ENCODE assay signal across 10 cellular contexts in genomic region chr21:39097335-39097861, GRCh38.
DNase-seq lines count a peak whose midpoint lies in the region; ATAC-seq, FAIRE-seq and TF ChIP-seq lines count a peak whose summit lies in the region.
"Had no signal": no experiment of that assay in that cellular context is flagged by ENCODE, and none has a peak within 500 bp of the region (broad histone marks: within the 10 kb centered on the region; RNA-seq: fewer than 3 reads in every experiment).

No MANE protein-coding gene starts in this region.

- H3K27me3 ChIP-seq in IMR-90 (ENCODE audit: control insufficient read depth, insufficient read depth, low read length) = no peaks in the 10 kb centered on the region; the same call in 1 of the 2 replicates
- H3K27me3 ChIP-seq in astrocyte (ENCODE audit: insufficient read depth, low read length) = peaks cover 11% of the 10 kb centered on the region
- no peaks in the 10 kb centered on the region for H3K27me3 ChIP-seq in HepG2 (ENCODE audit: control insufficient read depth in 1 of 2, insufficient read depth in 2 of 2, low read length in 2 of 2)
- H3K27me3 ChIP-seq: BE2C had no signal

- H3K36me3 Mint-ChIP-seq in astrocyte (ENCODE audit: low read depth, unreplicated experiment) (peaks cover 2% of the 10 kb centered on the region), MCF 10A (ENCODE audit: insufficient read depth, unreplicated experiment) (no peaks in the 10 kb centered on the region)
- H3K36me3 Mint-ChIP-seq in stimulated activated memory B cell treated with anti-CD40 and anti-IgM and Interleukin-4, amounts not matched to agents 10 μg/mL and 1 μg/mL and 100 μg/mL, for 72 hours = no peaks in the 10 kb centered on the region
- no peaks in the 10 kb centered on the region for H3K36me3 Mint-ChIP-seq in activated naive CD8-positive, alpha-beta T cell treated with anti-CD3 and anti-CD28 coated beads, Interleukin-2, amount 50 U/mL, for 24 hours (ENCODE audit: low read depth)

- no TSS peak for BruUV-seq in IMR-90 (replicated peaks; lab: Mats Ljungman, UMichigan)
- no TSS peak for BruUV-seq in HepG2 (replicated peaks; lab: Mats Ljungman, UMichigan)
- no TSS peak for BruUV-seq in MCF 10A (replicated peaks; lab: Mats Ljungman, UMichigan)

- H3K4me3 ChIP-seq in IMR-90 (ENCODE audit: insufficient read depth, low read depth, low read length) = no peak overlapping the region
- no peak overlapping the region for H3K4me3 ChIP-seq in astrocyte (ENCODE audit: insufficient read depth, low read depth, low read length)
- H3K4me3 ChIP-seq in HepG2 (replicated peaks in 1 of 3; ENCODE audit: insufficient read depth in 1 of 3, low read depth in 2 of 3, low read length in 3 of 3) = no peak overlapping the region

- H2AFZ ChIP-seq in IMR-90 (replicated peaks; ENCODE audit: low read length, poor library complexity) = no peak overlapping the region
- H2AFZ ChIP-seq in astrocyte (ENCODE audit: low read depth, low read length) = no peak overlapping the region
- peak overlapping the region; percentile 20 for H2AFZ ChIP-seq in HepG2 (ENCODE audit: low read length)

- FAIRE-seq in astrocyte (lab: Jason Lieb, UNC) (no peak), HepG2 (lab: Jason Lieb, UNC) (no peak)

- no peaks in the 10 kb centered on the region for H3K79me1 ChIP-seq in IMR-90 (ENCODE audit: low read depth in 1 of 2, low read length in 2 of 2)

- peak overlapping the region; percentile 3; the same call in 1 of the 2 replicates for H3K4ac ChIP-seq in IMR-90 (ENCODE audit: low read depth, low read length)

- H3K79me2 ChIP-seq in astrocyte (ENCODE audit: insufficient read depth, low read length) (no peaks in the 10 kb centered on the region), HepG2 (ENCODE audit: insufficient read depth, low read length) (no peaks in the 10 kb centered on the region)

- TF ChIP-seq RAD21 in IMR-90 (IDR thresholded peaks at IDR 0.05; ENCODE audit: low read length) (no peak), HepG2 (CRISPR knock-in tag; IDR thresholded peaks at IDR 0.05) (no peak)

- H3K4me1 Mint-ChIP-seq in astrocyte (ENCODE audit: low read depth, unreplicated experiment) = peaks cover 12% of the 10 kb centered on the region
- H3K4me1 Mint-ChIP-seq in stimulated activated memory B cell treated with anti-CD40 and anti-IgM and Interleukin-4, amounts not matched to agents 10 μg/mL and 1 μg/mL and 100 μg/mL, for 72 hours = peaks cover 15% of the 10 kb centered on the region
- H3K4me1 Mint-ChIP-seq in activated naive CD8-positive, alpha-beta T cell treated with anti-CD3 and anti-CD28 coated beads, Interleukin-2, amount 50 U/mL, for 24 hours = peaks cover 3% of the 10 kb centered on the region
- no peaks in the 10 kb centered on the region for H3K4me1 Mint-ChIP-seq in MCF 10A (ENCODE audit: insufficient read depth, unreplicated experiment)

- no peak overlapping the region for H4K5ac ChIP-seq in IMR-90 (ENCODE audit: low read depth, low read length)

- no peak overlapping the region for H3K18ac ChIP-seq in IMR-90 (ENCODE audit: low read depth, low read length)

- DNase-seq in IMR-90 = no peak
- DNase-seq in astrocyte (ENCODE audit: low read depth) = no peak
- no peak for DNase-seq in HepG2 (ENCODE audit: low spot score)
- no peak for DNase-seq in activated naive CD8-positive, alpha-beta T cell treated with anti-CD3 and anti-CD28 coated beads, Interleukin-2, amount 50 U/mL, for 24 hours
- DNase-seq in RKO (ENCODE audit: low spot score) = no peak
- no peak for DNase-seq in MCF 10A (ENCODE audit: unreplicated experiment)
- no peak for DNase-seq in stimulated activated CD4-positive, alpha-beta T cell treated with anti-CD3 and anti-CD28 coated beads, Interleukin-2, amount 100 ng/mL, for 24 hours
- DNase-seq: activated T-cell treated with anti-CD3 and anti-CD28 coated beads, Interleukin-2, amount 50 U/mL, for 48 hours; BE2C had no signal

- H2BK120ac ChIP-seq in IMR-90 (ENCODE audit: low read depth, low read length) = no peak overlapping the region

- H4K91ac ChIP-seq in IMR-90 (ENCODE audit: insufficient read depth, low read depth, low read length) = 0 out of 2 replicates have a peak overlapping the region, but pooled peaks have one; percentile 46

- no peaks in the 10 kb centered on the region for H4K20me1 ChIP-seq in IMR-90 (ENCODE audit: insufficient read depth, low read length)
- no peaks in the 10 kb centered on the region for H4K20me1 ChIP-seq in astrocyte (ENCODE audit: insufficient read depth, low read length)
- H4K20me1 ChIP-seq in HepG2 (ENCODE audit: insufficient read depth, low read length) = no peaks in the 10 kb centered on the region

- no peak overlapping the region for H2BK5ac ChIP-seq in IMR-90 (ENCODE audit: low read depth, low read length, poor library complexity, severe bottlenecking)

- H3K4me2 ChIP-seq in IMR-90 (ENCODE audit: low read depth, low read length) = no peak overlapping the region
- no peak overlapping the region for H3K4me2 ChIP-seq in astrocyte (ENCODE audit: low read length)
- H3K4me2 ChIP-seq in HepG2 (ENCODE audit: low read depth, low read length) = no peak overlapping the region

- H2BK15ac ChIP-seq in IMR-90 (ENCODE audit: low read depth, low read length) = peak overlapping the region; percentile 65; the same call in 1 of the 3 replicates

- H3K36me3 ChIP-seq in IMR-90 (ENCODE audit: control insufficient read depth, insufficient read depth, low read length) (no peaks in the 10 kb centered on the region), astrocyte (ENCODE audit: insufficient read depth, low read length) (no peaks in the 10 kb centered on the region), HepG2 (replicated peaks in 1 of 2; ENCODE audit: control insufficient read depth in 1 of 2, insufficient read depth in 2 of 2, low read length in 2 of 2) (no peaks in the 10 kb centered on the region)
- H3K36me3 ChIP-seq: BE2C had no signal

- in situ Hi-C loops in IMR-90 (cut with MboI; ENCODE audit: low sequenced_read_pairs) (no loop called here), HepG2 (cut with HindIII; ENCODE audit: extremely low pct_ligation_motif_present, low pct_unique_long_range_greater_than_20kb) (no loop called here)

- H3K27me3 Mint-ChIP-seq in astrocyte (ENCODE audit: low read depth, unreplicated experiment) (peaks cover 37% of the 10 kb centered on the region), MCF 10A (ENCODE audit: insufficient read depth, unreplicated experiment) (no peaks in the 10 kb centered on the region)
- peaks cover 9% of the 10 kb centered on the region for H3K27me3 Mint-ChIP-seq in stimulated activated memory B cell treated with anti-CD40 and anti-IgM and Interleukin-4, amounts not matched to agents 10 μg/mL and 1 μg/mL and 100 μg/mL, for 72 hours
- H3K27me3 Mint-ChIP-seq in activated naive CD8-positive, alpha-beta T cell treated with anti-CD3 and anti-CD28 coated beads, Interleukin-2, amount 50 U/mL, for 24 hours = no peaks in the 10 kb centered on the region

- H3K27ac Mint-ChIP-seq in astrocyte (ENCODE audit: unreplicated experiment) = no peak overlapping the region
- peak overlapping the region; percentile 15 for H3K27ac Mint-ChIP-seq in stimulated activated memory B cell treated with anti-CD40 and anti-IgM and Interleukin-4, amounts not matched to agents 10 μg/mL and 1 μg/mL and 100 μg/mL, for 72 hours
- no peak overlapping the region for H3K27ac Mint-ChIP-seq in activated naive CD8-positive, alpha-beta T cell treated with anti-CD3 and anti-CD28 coated beads, Interleukin-2, amount 50 U/mL, for 24 hours
- no peak overlapping the region for H3K27ac Mint-ChIP-seq in MCF 10A (ENCODE audit: low read depth, unreplicated experiment)

- no peaks in the 10 kb centered on the region; the same call in 1 of the 2 replicates for H3K9me3 ChIP-seq in IMR-90 (ENCODE audit: control insufficient read depth, insufficient read depth, low read length)
- H3K9me3 ChIP-seq in astrocyte (ENCODE audit: insufficient read depth, low read depth, low read length) = peaks cover 5% of the 10 kb centered on the region
- H3K9me3 ChIP-seq in HepG2 (ENCODE audit: low read length) = peaks cover 4% of the 10 kb centered on the region; the same call in 1 of the 2 replicates
- H3K9me3 ChIP-seq: BE2C had no signal

- POLR2A ChIA-PET in IMR-90 (lab: Charles Lee; ENCODE audit: unreplicated experiment) (no interaction called here), HepG2 (lab: Yijun Ruan, JAX) (no interaction called here), MCF 10A (lab: Yijun Ruan, JAX) (no interaction called here)

- 94% methylated on average over 7 of the region's 13 CpGs; no CpG with 5 or more reads in 1 of the 2 experiments for WGBS in IMR-90 (ENCODE audit: extremely low coverage in 2 of 2, insufficient read length in 1 of 2), 2 experiments
- WGBS in HepG2 (ENCODE audit: low lambda C conversion rate) = 80% methylated on average over 10 of the region's 13 CpGs

- no peak overlapping the region; the same call in 1 of the 2 replicates for H2BK20ac ChIP-seq in IMR-90 (ENCODE audit: low read depth, low read length)

- TF ChIP-seq EP300 in HepG2 (IDR thresholded peaks at IDR 0.05; ENCODE audit: low read depth in 2 of 2, low read length in 2 of 2) (no peak), HepG2 (CRISPR knock-in tag; IDR thresholded peaks at IDR 0.05; ENCODE audit: borderline replicate concordance) (no peak)

- peaks cover 3% of the 10 kb centered on the region for H3K9me1 ChIP-seq in IMR-90 (ENCODE audit: insufficient read depth, low read length)

- peak overlapping the region; percentile 23 for H2AK9ac ChIP-seq in IMR-90 (replicated peaks; ENCODE audit: low read depth, low read length, poor library complexity)

- no peak for TF ChIP-seq CTCF in IMR-90 (conservative IDR thresholded peaks at IDR 0.05; ENCODE audit: low read depth, low read length)
- TF ChIP-seq CTCF in astrocyte (IDR thresholded peaks at IDR 0.05; ENCODE audit: insufficient read depth, low read depth, low read length) = no peak
- no peak for TF ChIP-seq CTCF in HepG2 (CRISPR knock-in tag; IDR thresholded peaks at IDR 0.05)
- TF ChIP-seq CTCF in MCF 10A (IDR thresholded peaks at IDR 0.05; ENCODE audit: unreplicated experiment) = no peak

- no peak overlapping the region for H4K8ac ChIP-seq in IMR-90 (ENCODE audit: low read depth in 2 of 2, low read length in 2 of 2)

- intact Hi-C loops in IMR-90 (cut with micrococcal nuclease) = no loop called here
- intact Hi-C loops in HepG2 (cut with micrococcal nuclease; ENCODE audit: unreplicated experiment) = no loop called here
- intact Hi-C loops in MCF 10A (cut with micrococcal nuclease) = no loop called here

- dilution Hi-C loops in IMR-90 (cut with HindIII; ENCODE audit: low sequenced_read_pairs, unreplicated experiment) = no loop called here

- peaks cover 10% of the 10 kb centered on the region for H3K4me1 ChIP-seq in IMR-90 (ENCODE audit: control insufficient read depth, insufficient read depth, low read length)
- no peaks in the 10 kb centered on the region for H3K4me1 ChIP-seq in astrocyte (ENCODE audit: insufficient read depth, low read length)
- peaks cover 81% of the 10 kb centered on the region for H3K4me1 ChIP-seq in HepG2 (ENCODE audit: insufficient read depth, low read length)
- H3K4me1 ChIP-seq: BE2C had no signal

- no peak overlapping the region for H3K56ac ChIP-seq in IMR-90 (ENCODE audit: extremely low read depth, insufficient read depth, low read length)

- peak overlapping the region; percentile 33; the same call in 1 of the 2 replicates for H2AK5ac ChIP-seq in IMR-90 (ENCODE audit: low read depth, low read length)

- H3K9me3 Mint-ChIP-seq in astrocyte (ENCODE audit: unreplicated experiment) = peaks cover 15% of the 10 kb centered on the region
- H3K9me3 Mint-ChIP-seq in stimulated activated memory B cell treated with anti-CD40 and anti-IgM and Interleukin-4, amounts not matched to agents 10 μg/mL and 1 μg/mL and 100 μg/mL, for 72 hours = no peaks in the 10 kb centered on the region
- no peaks in the 10 kb centered on the region for H3K9me3 Mint-ChIP-seq in activated naive CD8-positive, alpha-beta T cell treated with anti-CD3 and anti-CD28 coated beads, Interleukin-2, amount 50 U/mL, for 24 hours
- no peaks in the 10 kb centered on the region for H3K9me3 Mint-ChIP-seq in MCF 10A (ENCODE audit: unreplicated experiment)

- CTCF ChIA-PET in IMR-90 (lab: Yijun Ruan, JAX) (interaction anchor here (0.5 kb wide), 1 partner anchor 195 kb away, joined by 3 read pairs; no protein-coding TSS in a partner anchor), HepG2 (lab: Yijun Ruan, JAX; ENCODE audit: low intra/inter-chr PET ratio, low total read pairs) (no interaction called here), MCF 10A (lab: Yijun Ruan, JAX) (no interaction called here)

- no peak overlapping the region for H3K27ac ChIP-seq in IMR-90 (ENCODE audit: insufficient read depth, low read length)
- no peak overlapping the region for H3K27ac ChIP-seq in astrocyte (ENCODE audit: low read depth, low read length)
- H3K27ac ChIP-seq in HepG2 (ENCODE audit: extremely low read length, insufficient read depth, low read length) = peak overlapping the region; percentile 100

- no peak for ATAC-seq in IMR-90 (ENCODE audit: low read depth)
- no peak for ATAC-seq in HepG2
- peak; percentile 50 for ATAC-seq in stimulated activated memory B cell treated with anti-CD40 and anti-IgM and Interleukin-4, amounts not matched to agents 10 μg/mL and 1 μg/mL and 100 μg/mL, for 72 hours
- no peak for ATAC-seq in activated naive CD8-positive, alpha-beta T cell treated with anti-CD3 and anti-CD28 coated beads, Interleukin-2, amount 50 U/mL, for 24 hours

- H3K9ac ChIP-seq in IMR-90 (ENCODE audit: low read depth, low read length) (no peak overlapping the region), astrocyte (ENCODE audit: low read length) (no peak overlapping the region), HepG2 (ENCODE audit: insufficient read depth, low read depth, low read length) (peak overlapping the region; percentile 10; the same call in 1 of the 2 replicates)

- H3K23ac ChIP-seq in IMR-90 (ENCODE audit: low read depth, low read length) = no peak overlapping the region

- no peak for TF ChIP-seq POLR2A in IMR-90 (IDR thresholded peaks at IDR 0.05; ENCODE audit: low read depth, low read length)
- TF ChIP-seq POLR2A in HepG2 (IDR thresholded peaks at IDR 0.05; ENCODE audit: insufficient read depth in 1 of 2, low read depth in 2 of 2, low read length in 2 of 2) = no peak

- no peak overlapping the region for H3K14ac ChIP-seq in IMR-90 (replicated peaks; ENCODE audit: low read depth, low read length)

- H3K4me3 Mint-ChIP-seq in astrocyte (ENCODE audit: unreplicated experiment) = peak overlapping the region; percentile 36
- H3K4me3 Mint-ChIP-seq in stimulated activated memory B cell treated with anti-CD40 and anti-IgM and Interleukin-4, amounts not matched to agents 10 μg/mL and 1 μg/mL and 100 μg/mL, for 72 hours = no peak overlapping the region
- H3K4me3 Mint-ChIP-seq in activated naive CD8-positive, alpha-beta T cell treated with anti-CD3 and anti-CD28 coated beads, Interleukin-2, amount 50 U/mL, for 24 hours = no peak overlapping the region
- no peak overlapping the region for H3K4me3 Mint-ChIP-seq in MCF 10A (ENCODE audit: unreplicated experiment)
